12 cellular contexts compared by ENCODE assay signal in the genomic region with DNA sequence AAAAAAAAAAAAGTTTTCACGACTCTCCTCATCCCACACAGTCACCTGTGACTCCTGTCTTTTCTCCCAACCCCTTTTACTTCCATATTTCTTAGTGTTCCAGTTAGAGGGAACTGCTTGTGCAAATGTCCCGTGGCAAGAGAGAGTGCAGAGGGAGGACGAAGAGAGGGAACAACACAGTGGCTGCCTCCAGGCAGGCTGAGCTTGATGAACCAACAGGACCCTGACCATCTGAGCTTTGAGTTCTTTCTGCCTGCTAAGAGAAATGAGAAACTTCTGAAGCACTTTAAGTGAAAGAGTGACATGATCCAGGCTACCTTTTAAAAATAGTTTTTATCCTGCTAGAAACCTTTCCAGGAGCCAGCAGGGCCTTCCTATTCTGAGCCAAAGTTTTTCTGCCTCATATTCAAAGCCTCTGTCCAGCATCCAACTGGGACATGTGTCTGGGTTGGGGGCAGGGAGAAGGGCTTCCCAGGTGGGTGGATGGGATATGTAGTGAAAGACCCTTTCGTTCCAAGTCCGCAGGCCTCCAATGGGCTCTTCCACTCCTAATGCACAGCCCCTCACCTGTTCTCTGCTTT.
"Had no signal": no experiment of that assay in that cellular context is flagged by ENCODE, and none has a peak within 500 bp of the region (broad histone marks: within the 10 kb centered on the region; RNA-seq: fewer than 3 reads in every experiment).

No MANE protein-coding gene starts in this region.

- H3K9me3 ChIP-seq: tibial artery had no signal

- H3K4me3 ChIP-seq: coronary artery, tibial artery had no signal

- H3K79me2 ChIP-seq: parathyroid adenoma had no signal

- H3K36me3 ChIP-seq: tibial artery had no signal

- H3K9ac ChIP-seq: parathyroid adenoma had no signal

- H3K4me1 ChIP-seq: tibial artery had no signal

- DNase-seq: activated CD4-positive, alpha-beta T cell treated with anti-CD3 and anti-CD28 coated beads for 48 hours; activated CD8-positive, alpha-beta memory T cell treated with anti-CD3 and anti-CD28 coated beads, Interleukin-2, amount 50 U/mL, for 48 hours; activated CD8-positive, alpha-beta T cell treated with anti-CD3 and anti-CD28 coated beads for 36 hours; activated gamma-delta T cell; activated T-cell treated with anti-CD3 and anti-CD28 coated beads, Interleukin-2, amount 50 U/mL, for 72 hours; amniotic stem cell; foreskin melanocyte; T-helper 2 cell; tibial artery had no signal

- H3K27ac ChIP-seq: coronary artery, tibial artery had no signal

- ATAC-seq: activated CD8-positive, alpha-beta T cell treated with anti-CD3 and anti-CD28 coated beads for 36 hours; activated T-cell treated with anti-CD3 and anti-CD28 coated beads, Interleukin-2, amount 50 U/mL, for 72 hours; WTC11 had no signal
